ENCODE assay signal across 8 cellular contexts in the genomic region with DNA sequence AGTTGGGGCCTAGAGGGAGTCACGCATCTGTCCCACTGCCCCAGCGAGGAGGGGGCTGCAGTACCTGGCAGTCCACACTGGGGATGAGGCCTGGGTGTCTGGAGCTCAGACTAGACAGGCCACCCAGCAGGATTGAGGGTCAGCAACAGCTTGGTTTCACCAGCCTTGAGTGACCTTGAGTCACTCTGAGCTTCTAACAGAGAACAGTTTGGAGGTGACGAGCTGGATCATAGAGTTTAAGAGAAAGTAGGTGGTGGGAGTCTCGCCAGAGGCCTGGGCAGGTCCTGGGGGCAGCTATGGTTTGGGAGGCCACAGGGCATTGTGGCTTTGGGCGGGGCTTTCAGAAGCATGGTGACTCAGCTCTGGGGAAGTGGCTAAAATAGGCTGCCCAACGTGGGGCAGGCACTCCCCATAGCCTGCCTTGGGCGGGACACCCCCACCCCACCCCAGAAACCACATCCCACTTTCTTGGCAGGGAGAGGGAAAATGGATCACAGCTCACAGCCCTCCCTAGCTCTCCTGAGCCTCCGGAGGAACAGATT. TPM values are rescaled to one million over a fixed set of nuclear protein-coding genes. Genes with fewer than 3 reads are reported as not detected.
DNase-seq lines count a peak whose midpoint lies in the region; ATAC-seq and TF ChIP-seq lines count a peak whose summit lies in the region.

No MANE protein-coding gene starts in this region.

- TF ChIP-seq CTCF in dorsolateral prefrontal cortex (IDR thresholded peaks at IDR 0.05 in 54 of 56, conservative IDR thresholded peaks at IDR 0.05 in 2 of 56; ENCODE audit: low read depth in 1 of 56, partially characterized antibody in 56 of 56) = no peak

- H3K27ac ChIP-seq in dorsolateral prefrontal cortex = peak overlapping the region in 53 of 59 donors; percentile 0 to 90 (median 65)

- H3K9me3 ChIP-seq in NT2/D1 (ENCODE audit: insufficient read depth, low read length) = no peaks in the 10 kb centered on the region

- H3K36me3 ChIP-seq in NT2/D1 (ENCODE audit: insufficient read depth, insufficient read length, low read length) = peaks cover 14% of the 10 kb centered on the region

- ATAC-seq in GM18873 (IDR thresholded peaks at IDR 0.05; ENCODE audit: low FRiP score, unreplicated experiment) = peak; percentile 83
- peak; percentile 89 for ATAC-seq in HG02798 (IDR thresholded peaks at IDR 0.05; ENCODE audit: poor library complexity, unreplicated experiment)
- no peak for ATAC-seq in HG03025 (IDR thresholded peaks at IDR 0.05; ENCODE audit: low FRiP score, unreplicated experiment)

- peaks cover 26% of the 10 kb centered on the region for H3K4me1 ChIP-seq in NT2/D1 (ENCODE audit: insufficient read depth, insufficient read length)

- peak overlapping the region; percentile 70 for H3K9ac ChIP-seq in NT2/D1 (ENCODE audit: insufficient read length, low read depth)

- intact Hi-C loops in dorsolateral prefrontal cortex (cut with DNase I) = no loop called here

- H3K27me3 ChIP-seq in NT2/D1 (ENCODE audit: insufficient read depth, insufficient read length) (no peaks in the 10 kb centered on the region), dorsolateral prefrontal cortex (no peaks in the 10 kb centered on the region)

- DNase-seq in NT2/D1 (ENCODE audit: low read depth, low spot score) = no peak
- no peak for DNase-seq in dorsolateral prefrontal cortex
- peak; percentile 96 for DNase-seq in myocyte (ENCODE audit: low read depth)
- DNase-seq in activated CD8-positive, alpha-beta memory T cell treated with anti-CD3 and anti-CD28 coated beads, Interleukin-2, amount 50 U/mL, for 48 hours = no peak
- no peak for DNase-seq in NCI-H1105 treated with DMSO at 0.1 percent for 48 hours (lab: John Stamatoyannopoulos, UW)

- H3K4me3 ChIP-seq in NT2/D1 (ENCODE audit: insufficient read length, low read depth) (no peak overlapping the region), dorsolateral prefrontal cortex (no peak overlapping the region)

RNA-seq across cellular contexts. Expression of a gene that starts 20.5 kb away (rescaled TPM):
- 100 to 1,000 TPM in 13 of 120 experiments, 10 to 100 TPM in 107; 47.4 to 222 (median 76.7) TPM for total RNA-seq in dorsolateral prefrontal cortex
- 3.0 and 5.1 TPM in 2 replicates for total RNA-seq in myocyte
- 8.3 TPM for polyA plus RNA-seq in myocyte (2012)

RNA-seq across cellular contexts. Expression of a gene that starts 29.7 kb away (rescaled TPM):
- total RNA-seq in dorsolateral prefrontal cortex = 1 to 10 TPM in 2 of 120 experiments, under 1 TPM in 7, not detected in 111; 0.46 to 1.6 (median 0.68) TPM
- not detected in 2 replicates for total RNA-seq in myocyte
- not detected for polyA plus RNA-seq in myocyte (2012)
